ENCODE assay signal across 13 cellular contexts in genomic region chr13:75319244-75319643, GRCh38.
DNase-seq lines count a peak whose midpoint lies in the region; ATAC-seq and TF ChIP-seq lines count a peak whose summit lies in the region.
"Had no signal": no experiment of that assay in that cellular context is flagged by ENCODE, and none has a peak within 500 bp of the region (broad histone marks: within the 10 kb centered on the region; RNA-seq: fewer than 3 reads in every experiment).

No MANE protein-coding gene starts in this region.

- POLR2A ChIA-PET in activated CD4-positive, alpha-beta memory T cell treated with anti-CD3 and anti-CD28 coated beads for 36 hours (lab: Charles Lee): no interaction called here

- H3K36me3 Mint-ChIP-seq in activated CD4-positive, alpha-beta memory T cell treated with anti-CD3 and anti-CD28 coated beads for 36 hours: peaks cover 4% of the 10 kb centered on the region
- H3K36me3 Mint-ChIP-seq in osteocyte (ENCODE audit: unreplicated experiment): no peaks in the 10 kb centered on the region

- CTCF ChIA-PET in activated CD4-positive, alpha-beta memory T cell treated with anti-CD3 and anti-CD28 coated beads for 36 hours (lab: Charles Lee): interaction anchor here (1.0 kb wide), 1 partner anchor 46 kb away, joined by 3 read pairs; no protein-coding TSS in a partner anchor

- no peaks in the 10 kb centered on the region for H3K27me3 ChIP-seq in foreskin keratinocyte
- H3K27me3 ChIP-seq: Peyer's patch had no signal

- H3K4me1 ChIP-seq in foreskin keratinocyte: no peaks in the 10 kb centered on the region
- H3K4me1 ChIP-seq: Peyer's patch had no signal

- no peak for TF ChIP-seq CTCF in foreskin keratinocyte (conservative IDR thresholded peaks at IDR 0.05)
- no peak for TF ChIP-seq CTCF in osteocyte (IDR thresholded peaks at IDR 0.05)

- no peaks in the 10 kb centered on the region for H3K27me3 Mint-ChIP-seq in activated CD4-positive, alpha-beta memory T cell treated with anti-CD3 and anti-CD28 coated beads for 36 hours
- no peaks in the 10 kb centered on the region for H3K27me3 Mint-ChIP-seq in osteocyte (ENCODE audit: unreplicated experiment)

- ATAC-seq in foreskin keratinocyte (no peak), GM19023 (IDR thresholded peaks at IDR 0.05; ENCODE audit: unreplicated experiment) (no peak)

- intact Hi-C loops in activated CD4-positive, alpha-beta memory T cell treated with anti-CD3 and anti-CD28 coated beads for 36 hours (cut with micrococcal nuclease): no loop called here

- peaks cover 60% of the 10 kb centered on the region for H3K4me1 Mint-ChIP-seq in activated CD4-positive, alpha-beta memory T cell treated with anti-CD3 and anti-CD28 coated beads for 36 hours (ENCODE audit: low read depth)
- H3K4me1 Mint-ChIP-seq in osteocyte (ENCODE audit: unreplicated experiment): peaks cover 5% of the 10 kb centered on the region

- H3K27ac Mint-ChIP-seq in activated CD4-positive, alpha-beta memory T cell treated with anti-CD3 and anti-CD28 coated beads for 36 hours: peak overlapping the region; percentile 53
- H3K27ac Mint-ChIP-seq in osteocyte (ENCODE audit: unreplicated experiment): no peak overlapping the region

- no peak overlapping the region for H3K4me3 Mint-ChIP-seq in activated CD4-positive, alpha-beta memory T cell treated with anti-CD3 and anti-CD28 coated beads for 36 hours
- H3K4me3 Mint-ChIP-seq in osteocyte (ENCODE audit: unreplicated experiment): no peak overlapping the region

- no peak overlapping the region for H3K27ac ChIP-seq in foreskin keratinocyte
- H3K27ac ChIP-seq: Peyer's patch had no signal

- DNase-seq in A172 (ENCODE audit: low spot score): peak; percentile 23
- peak; percentile 53 for DNase-seq in ELR (ENCODE audit: low read depth)
- DNase-seq in activated CD4-positive, alpha-beta memory T cell treated with anti-CD3 and anti-CD28 coated beads for 36 hours: no peak
- DNase-seq in glomerular visceral epithelial cell (ENCODE audit: extremely low spot score): peak; percentile 45
- no peak for DNase-seq in NCI-H1048 (lab: John Stamatoyannopoulos, UW)
- DNase-seq in foreskin keratinocyte: no peak
- DNase-seq in osteocyte (ENCODE audit: extremely low spot score, unreplicated experiment): no peak
- DNase-seq: caudate nucleus; NCI-H2227 treated with DMSO at 0.1 percent for 48 hours; Peyer's patch; stimulated activated CD4-positive, alpha-beta T cell treated with anti-CD3 and anti-CD28 coated beads, Interleukin-2, amount 100 ng/mL, for 24 hours; stimulated activated naive CD4-positive, alpha-beta T cell treated with Interleukin-2 at 50 U/mL for 16 hours had no signal

- no peaks in the 10 kb centered on the region for H3K9me3 Mint-ChIP-seq in activated CD4-positive, alpha-beta memory T cell treated with anti-CD3 and anti-CD28 coated beads for 36 hours
- no peaks in the 10 kb centered on the region for H3K9me3 Mint-ChIP-seq in osteocyte (ENCODE audit: unreplicated experiment)

Comparison
In these comparisons a context has a peak if more than half of its experiments do, and no peak if none do; other contexts are left out.
1. DNase-seq: peak in A172 (single experiment), ELR (single experiment) and glomerular visceral epithelial cell (single experiment); none in activated CD4-positive, alpha-beta memory T cell treated with anti-CD3 and anti-CD28 coated beads for 36 hours (single experiment), NCI-H1048 (single experiment), foreskin keratinocyte (0 of 2) and osteocyte (single experiment).